ENCODE assay signal across 1 cellular context in the genomic region with DNA sequence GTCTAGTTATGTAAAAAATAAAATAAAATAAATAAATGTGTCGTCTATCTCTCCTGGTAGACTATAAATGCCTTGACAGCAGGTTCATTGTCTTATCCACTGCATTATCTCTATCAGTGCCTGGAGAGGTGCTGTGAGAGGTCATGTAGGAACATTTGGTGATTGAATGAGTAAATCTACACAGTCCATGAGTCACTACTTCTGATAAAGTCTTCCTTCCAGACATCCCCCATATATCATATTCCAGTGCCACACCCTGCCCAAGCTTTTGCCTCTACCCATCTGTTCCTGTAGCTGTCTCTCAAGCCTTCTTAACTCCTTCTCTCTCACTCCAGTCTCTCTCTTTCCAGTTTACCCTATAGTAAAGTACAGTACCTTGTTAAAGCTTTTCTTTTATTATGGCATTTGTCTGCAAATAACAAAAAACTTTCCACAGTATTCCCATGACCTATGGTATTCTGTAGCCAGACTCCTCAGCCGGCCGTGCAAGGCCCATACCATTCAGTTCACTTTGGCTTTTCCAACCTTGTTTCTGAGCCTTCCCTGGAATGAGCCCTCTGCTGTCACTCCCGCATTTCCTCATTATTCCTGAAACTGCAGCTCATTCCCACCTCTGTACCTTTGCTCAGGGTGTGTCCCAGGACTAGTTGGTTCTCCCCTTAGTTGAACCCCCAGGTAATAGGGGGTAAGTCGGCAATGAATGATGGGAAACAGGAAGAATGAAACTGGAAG.
TF ChIP-seq lines count a peak whose summit lies in the region.

No MANE protein-coding gene starts in this region.

TF ChIP-seq in K562, 482 proteins besides CTCF, POLR2A, EP300 and RAD21 (continued from another document and continues in another):
- peak; percentile 45; the same call in 1 of the 2 replicates for TF ChIP-seq JUNB (CRISPR knock-in tag; conservative IDR thresholded peaks at IDR 0.05)
- TF ChIP-seq ZFPM2 (CRISPR knock-in tag; IDR thresholded peaks at IDR 0.05), result no peak
- no peak for TF ChIP-seq ZNF174 (CRISPR knock-in tag; IDR thresholded peaks at IDR 0.05)
- no peak for TF ChIP-seq YY1 (IDR thresholded peaks at IDR 0.05; ENCODE audit: borderline replicate concordance in 1 of 3, control insufficient read depth in 1 of 3, extremely low read depth in 1 of 3, insufficient read depth in 3 of 3, insufficient read length in 1 of 3, insufficient replicate concordance in 2 of 3, low read depth in 1 of 3, low read length in 2 of 3)
- no peak for TF ChIP-seq CHD4 (IDR thresholded peaks at IDR 0.05; ENCODE audit: insufficient read depth, insufficient replicate concordance, low read depth, low read length, poor library complexity, severe bottlenecking)
- TF ChIP-seq ZNF316 (IDR thresholded peaks at IDR 0.05), result no peak
- TF ChIP-seq, protein P1, sequence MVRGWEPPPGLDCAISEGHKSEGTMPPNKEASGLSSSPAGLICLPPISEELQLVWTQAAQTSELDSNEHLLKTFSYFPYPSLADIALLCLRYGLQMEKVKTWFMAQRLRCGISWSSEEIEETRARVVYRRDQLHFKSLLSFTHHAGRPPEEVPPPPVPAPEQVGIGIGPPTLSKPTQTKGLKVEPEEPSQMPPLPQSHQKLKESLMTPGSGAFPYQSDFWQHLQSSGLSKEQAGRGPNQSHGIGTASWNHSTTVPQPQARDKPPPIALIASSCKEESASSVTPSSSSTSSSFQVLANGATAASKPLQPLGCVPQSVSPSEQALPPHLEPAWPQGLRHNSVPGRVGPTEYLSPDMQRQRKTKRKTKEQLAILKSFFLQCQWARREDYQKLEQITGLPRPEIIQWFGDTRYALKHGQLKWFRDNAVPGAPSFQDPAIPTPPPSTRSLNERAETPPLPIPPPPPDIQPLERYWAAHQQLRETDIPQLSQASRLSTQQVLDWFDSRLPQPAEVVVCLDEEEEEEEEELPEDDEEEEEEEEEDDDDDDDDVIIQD (CRISPR knock-in tag; IDR thresholded peaks at IDR 0.05), result no peak
- TF ChIP-seq, protein P2, sequence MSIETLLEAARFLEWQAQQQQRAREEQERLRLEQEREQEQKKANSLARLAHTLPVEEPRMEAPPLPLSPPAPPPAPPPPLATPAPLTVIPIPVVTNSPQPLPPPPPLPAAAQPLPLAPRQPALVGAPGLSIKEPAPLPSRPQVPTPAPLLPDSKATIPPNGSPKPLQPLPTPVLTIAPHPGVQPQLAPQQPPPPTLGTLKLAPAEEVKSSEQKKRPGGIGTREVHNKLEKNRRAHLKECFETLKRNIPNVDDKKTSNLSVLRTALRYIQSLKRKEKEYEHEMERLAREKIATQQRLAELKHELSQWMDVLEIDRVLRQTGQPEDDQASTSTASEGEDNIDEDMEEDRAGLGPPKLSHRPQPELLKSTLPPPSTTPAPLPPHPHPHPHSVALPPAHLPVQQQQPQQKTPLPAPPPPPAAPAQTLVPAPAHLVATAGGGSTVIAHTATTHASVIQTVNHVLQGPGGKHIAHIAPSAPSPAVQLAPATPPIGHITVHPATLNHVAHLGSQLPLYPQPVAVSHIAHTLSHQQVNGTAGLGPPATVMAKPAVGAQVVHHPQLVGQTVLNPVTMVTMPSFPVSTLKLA (conservative IDR thresholded peaks at IDR 0.05), result peak in 1 of 2 experiments; percentile 35; a peak in 1 of 4 replicates
- TF ChIP-seq, protein P3, sequence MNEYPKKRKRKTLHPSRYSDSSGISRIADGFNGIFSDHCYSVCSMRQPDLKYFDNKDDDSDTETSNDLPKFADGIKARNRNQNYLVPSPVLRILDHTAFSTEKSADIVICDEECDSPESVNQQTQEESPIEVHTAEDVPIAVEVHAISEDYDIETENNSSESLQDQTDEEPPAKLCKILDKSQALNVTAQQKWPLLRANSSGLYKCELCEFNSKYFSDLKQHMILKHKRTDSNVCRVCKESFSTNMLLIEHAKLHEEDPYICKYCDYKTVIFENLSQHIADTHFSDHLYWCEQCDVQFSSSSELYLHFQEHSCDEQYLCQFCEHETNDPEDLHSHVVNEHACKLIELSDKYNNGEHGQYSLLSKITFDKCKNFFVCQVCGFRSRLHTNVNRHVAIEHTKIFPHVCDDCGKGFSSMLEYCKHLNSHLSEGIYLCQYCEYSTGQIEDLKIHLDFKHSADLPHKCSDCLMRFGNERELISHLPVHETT (CRISPR knock-in tag; conservative IDR thresholded peaks at IDR 0.05 in 1 of 2, IDR thresholded peaks at IDR 0.05 in 1 of 2), result no peak
- no peak for TF ChIP-seq L3MBTL2 (IDR thresholded peaks at IDR 0.05)
- TF ChIP-seq, protein P4, sequence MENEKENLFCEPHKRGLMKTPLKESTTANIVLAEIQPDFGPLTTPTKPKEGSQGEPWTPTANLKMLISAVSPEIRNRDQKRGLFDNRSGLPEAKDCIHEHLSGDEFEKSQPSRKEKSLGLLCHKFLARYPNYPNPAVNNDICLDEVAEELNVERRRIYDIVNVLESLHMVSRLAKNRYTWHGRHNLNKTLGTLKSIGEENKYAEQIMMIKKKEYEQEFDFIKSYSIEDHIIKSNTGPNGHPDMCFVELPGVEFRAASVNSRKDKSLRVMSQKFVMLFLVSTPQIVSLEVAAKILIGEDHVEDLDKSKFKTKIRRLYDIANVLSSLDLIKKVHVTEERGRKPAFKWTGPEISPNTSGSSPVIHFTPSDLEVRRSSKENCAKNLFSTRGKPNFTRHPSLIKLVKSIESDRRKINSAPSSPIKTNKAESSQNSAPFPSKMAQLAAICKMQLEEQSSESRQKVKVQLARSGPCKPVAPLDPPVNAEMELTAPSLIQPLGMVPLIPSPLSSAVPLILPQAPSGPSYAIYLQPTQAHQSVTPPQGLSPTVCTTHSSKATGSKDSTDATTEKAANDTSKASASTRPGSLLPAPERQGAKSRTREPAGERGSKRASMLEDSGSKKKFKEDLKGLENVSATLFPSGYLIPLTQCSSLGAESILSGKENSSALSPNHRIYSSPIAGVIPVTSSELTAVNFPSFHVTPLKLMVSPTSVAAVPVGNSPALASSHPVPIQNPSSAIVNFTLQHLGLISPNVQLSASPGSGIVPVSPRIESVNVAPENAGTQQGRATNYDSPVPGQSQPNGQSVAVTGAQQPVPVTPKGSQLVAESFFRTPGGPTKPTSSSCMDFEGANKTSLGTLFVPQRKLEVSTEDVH (IDR thresholded peaks at IDR 0.05; ENCODE audit: low read depth, partially characterized antibody), result no peak
- peak; percentile 39; the same call in 1 of the 2 replicates for TF ChIP-seq TCF3 (CRISPR knock-in tag; IDR thresholded peaks at IDR 0.05)
- peak; percentile 69; the same call in 1 of the 2 replicates for TF ChIP-seq CTBP1 (IDR thresholded peaks at IDR 0.05; ENCODE audit: borderline replicate concordance)
- no peak for TF ChIP-seq POLR2AphosphoS2 (IDR thresholded peaks at IDR 0.05; ENCODE audit: low read length)
- TF ChIP-seq, protein P5, sequence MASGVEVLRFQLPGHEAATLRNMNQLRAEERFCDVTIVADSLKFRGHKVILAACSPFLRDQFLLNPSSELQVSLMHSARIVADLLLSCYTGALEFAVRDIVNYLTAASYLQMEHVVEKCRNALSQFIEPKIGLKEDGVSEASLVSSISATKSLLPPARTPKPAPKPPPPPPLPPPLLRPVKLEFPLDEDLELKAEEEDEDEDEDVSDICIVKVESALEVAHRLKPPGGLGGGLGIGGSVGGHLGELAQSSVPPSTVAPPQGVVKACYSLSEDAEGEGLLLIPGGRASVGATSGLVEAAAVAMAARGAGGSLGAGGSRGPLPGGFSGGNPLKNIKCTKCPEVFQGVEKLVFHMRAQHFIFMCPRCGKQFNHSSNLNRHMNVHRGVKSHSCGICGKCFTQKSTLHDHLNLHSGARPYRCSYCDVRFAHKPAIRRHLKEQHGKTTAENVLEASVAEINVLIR (CRISPR knock-in tag; IDR thresholded peaks at IDR 0.05), result no peak
- no peak for TF ChIP-seq GTF2F1 (IDR thresholded peaks at IDR 0.05; ENCODE audit: low read depth, low read length)
- TF ChIP-seq, protein P6, sequence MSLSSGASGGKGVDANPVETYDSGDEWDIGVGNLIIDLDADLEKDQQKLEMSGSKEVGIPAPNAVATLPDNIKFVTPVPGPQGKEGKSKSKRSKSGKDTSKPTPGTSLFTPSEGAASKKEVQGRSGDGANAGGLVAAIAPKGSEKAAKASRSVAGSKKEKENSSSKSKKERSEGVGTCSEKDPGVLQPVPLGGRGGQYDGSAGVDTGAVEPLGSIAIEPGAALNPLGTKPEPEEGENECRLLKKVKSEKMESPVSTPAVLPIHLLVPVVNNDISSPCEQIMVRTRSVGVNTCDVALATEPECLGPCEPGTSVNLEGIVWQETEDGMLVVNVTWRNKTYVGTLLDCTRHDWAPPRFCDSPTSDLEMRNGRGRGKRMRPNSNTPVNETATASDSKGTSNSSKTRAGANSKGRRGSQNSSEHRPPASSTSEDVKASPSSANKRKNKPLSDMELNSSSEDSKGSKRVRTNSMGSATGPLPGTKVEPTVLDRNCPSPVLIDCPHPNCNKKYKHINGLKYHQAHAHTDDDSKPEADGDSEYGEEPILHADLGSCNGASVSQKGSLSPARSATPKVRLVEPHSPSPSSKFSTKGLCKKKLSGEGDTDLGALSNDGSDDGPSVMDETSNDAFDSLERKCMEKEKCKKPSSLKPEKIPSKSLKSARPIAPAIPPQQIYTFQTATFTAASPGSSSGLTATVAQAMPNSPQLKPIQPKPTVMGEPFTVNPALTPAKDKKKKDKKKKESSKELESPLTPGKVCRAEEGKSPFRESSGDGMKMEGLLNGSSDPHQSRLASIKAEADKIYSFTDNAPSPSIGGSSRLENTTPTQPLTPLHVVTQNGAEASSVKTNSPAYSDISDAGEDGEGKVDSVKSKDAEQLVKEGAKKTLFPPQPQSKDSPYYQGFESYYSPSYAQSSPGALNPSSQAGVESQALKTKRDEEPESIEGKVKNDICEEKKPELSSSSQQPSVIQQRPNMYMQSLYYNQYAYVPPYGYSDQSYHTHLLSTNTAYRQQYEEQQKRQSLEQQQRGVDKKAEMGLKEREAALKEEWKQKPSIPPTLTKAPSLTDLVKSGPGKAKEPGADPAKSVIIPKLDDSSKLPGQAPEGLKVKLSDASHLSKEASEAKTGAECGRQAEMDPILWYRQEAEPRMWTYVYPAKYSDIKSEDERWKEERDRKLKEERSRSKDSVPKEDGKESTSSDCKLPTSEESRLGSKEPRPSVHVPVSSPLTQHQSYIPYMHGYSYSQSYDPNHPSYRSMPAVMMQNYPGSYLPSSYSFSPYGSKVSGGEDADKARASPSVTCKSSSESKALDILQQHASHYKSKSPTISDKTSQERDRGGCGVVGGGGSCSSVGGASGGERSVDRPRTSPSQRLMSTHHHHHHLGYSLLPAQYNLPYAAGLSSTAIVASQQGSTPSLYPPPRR (CRISPR knock-in tag; IDR thresholded peaks at IDR 0.05; ENCODE audit: borderline replicate concordance), result no peak
- TF ChIP-seq, protein P7, sequence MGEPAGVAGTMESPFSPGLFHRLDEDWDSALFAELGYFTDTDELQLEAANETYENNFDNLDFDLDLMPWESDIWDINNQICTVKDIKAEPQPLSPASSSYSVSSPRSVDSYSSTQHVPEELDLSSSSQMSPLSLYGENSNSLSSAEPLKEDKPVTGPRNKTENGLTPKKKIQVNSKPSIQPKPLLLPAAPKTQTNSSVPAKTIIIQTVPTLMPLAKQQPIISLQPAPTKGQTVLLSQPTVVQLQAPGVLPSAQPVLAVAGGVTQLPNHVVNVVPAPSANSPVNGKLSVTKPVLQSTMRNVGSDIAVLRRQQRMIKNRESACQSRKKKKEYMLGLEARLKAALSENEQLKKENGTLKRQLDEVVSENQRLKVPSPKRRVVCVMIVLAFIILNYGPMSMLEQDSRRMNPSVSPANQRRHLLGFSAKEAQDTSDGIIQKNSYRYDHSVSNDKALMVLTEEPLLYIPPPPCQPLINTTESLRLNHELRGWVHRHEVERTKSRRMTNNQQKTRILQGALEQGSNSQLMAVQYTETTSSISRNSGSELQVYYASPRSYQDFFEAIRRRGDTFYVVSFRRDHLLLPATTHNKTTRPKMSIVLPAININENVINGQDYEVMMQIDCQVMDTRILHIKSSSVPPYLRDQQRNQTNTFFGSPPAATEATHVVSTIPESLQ (CRISPR knock-in tag; IDR thresholded peaks at IDR 0.05), result no peak
- TF ChIP-seq KAT2B (IDR thresholded peaks at IDR 0.05; ENCODE audit: low read depth, low read length), result no peak
- peak; percentile 73 for TF ChIP-seq SMARCA4 (IDR thresholded peaks at IDR 0.05)
- no peak for TF ChIP-seq HLTF (IDR thresholded peaks at IDR 0.05)
- peak in 1 of 2 experiments; percentile 38; a peak in 2 of 4 replicates for TF ChIP-seq HDAC1 (IDR thresholded peaks at IDR 0.05)
- TF ChIP-seq PPARD (CRISPR knock-in tag; IDR thresholded peaks at IDR 0.05), result no peak
- no peak for TF ChIP-seq ZBTB8A (IDR thresholded peaks at IDR 0.05; ENCODE audit: partially characterized antibody)
- no peak for TF ChIP-seq SIRT6 (IDR thresholded peaks at IDR 0.05; ENCODE audit: low read depth, low read length)
- TF ChIP-seq CHCHD3 (CRISPR knock-in tag; IDR thresholded peaks at IDR 0.05), result no peak
- no peak for TF ChIP-seq ZNF274 (IDR thresholded peaks at IDR 0.05; ENCODE audit: borderline replicate concordance, low read depth, low read length)
- no peak for TF ChIP-seq ZNF699 (CRISPR knock-in tag; IDR thresholded peaks at IDR 0.05; ENCODE audit: insufficient replicate concordance)
- TF ChIP-seq, protein P8, sequence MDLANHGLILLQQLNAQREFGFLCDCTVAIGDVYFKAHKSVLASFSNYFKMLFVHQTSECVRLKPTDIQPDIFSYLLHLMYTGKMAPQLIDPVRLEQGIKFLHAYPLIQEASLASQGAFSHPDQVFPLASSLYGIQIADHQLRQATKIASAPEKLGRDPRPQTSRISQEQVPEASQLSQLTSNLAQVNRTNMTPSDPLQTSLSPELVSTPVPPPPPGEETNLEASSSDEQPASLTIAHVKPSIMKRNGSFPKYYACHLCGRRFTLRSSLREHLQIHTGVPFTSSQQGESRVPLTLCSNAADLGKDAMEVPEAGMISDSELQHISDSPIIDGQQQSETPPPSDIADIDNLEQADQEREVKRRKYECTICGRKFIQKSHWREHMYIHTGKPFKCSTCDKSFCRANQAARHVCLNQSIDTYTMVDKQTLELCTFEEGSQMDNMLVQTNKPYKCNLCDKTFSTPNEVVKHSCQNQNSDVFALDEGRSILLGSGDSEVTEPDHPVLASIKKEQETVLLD (IDR thresholded peaks at IDR 0.05), result no peak
- TF ChIP-seq CBFA2T3 (IDR thresholded peaks at IDR 0.05), result peak; percentile 85
- TF ChIP-seq U2AF1 (optimal IDR thresholded peaks at IDR 0.05; ENCODE audit: low read depth, low read length), result no peak
- no peak for TF ChIP-seq ADNP (tag; IDR thresholded peaks at IDR 0.05)
- peak; percentile 66; the same call in 1 of the 2 replicates for TF ChIP-seq JUN (IDR thresholded peaks at IDR 0.05; ENCODE audit: borderline replicate concordance, low read depth, low read length)
- TF ChIP-seq JUN (CRISPR knock-in tag; IDR thresholded peaks at IDR 0.05; ENCODE audit: borderline replicate concordance), result no peak
- TF ChIP-seq HDAC2 (IDR thresholded peaks at IDR 0.05), result peak; percentile 76
- TF ChIP-seq ZC3H4 (CRISPR knock-in tag; IDR thresholded peaks at IDR 0.05; ENCODE audit: borderline replicate concordance), result no peak
- no peak for TF ChIP-seq TEAD2 (tag; IDR thresholded peaks at IDR 0.05)
- peak; percentile 23; the same call in 1 of the 2 replicates for TF ChIP-seq MTA2 (IDR thresholded peaks at IDR 0.05; ENCODE audit: low read depth)
- TF ChIP-seq ZEB2 (IDR thresholded peaks at IDR 0.05), result peak; percentile 57; the same call in 1 of the 2 replicates
